26 cellular contexts compared by ENCODE assay signal in genomic region chr11:67098799-67099198, GRCh38. TPM values are rescaled to one million over a fixed set of nuclear protein-coding genes. Genes with fewer than 3 reads are reported as not detected.
DNase-seq lines count a peak whose midpoint lies in the region; ATAC-seq and TF ChIP-seq lines count a peak whose summit lies in the region.
"Had no signal": no experiment of that assay in that cellular context is flagged by ENCODE, and none has a peak within 500 bp of the region (broad histone marks: within the 10 kb centered on the region; RNA-seq: fewer than 3 reads in every experiment).

No MANE protein-coding gene starts in this region.

- H3K4me1 ChIP-seq in BLaER1 treated with 17β-estradiol and CSF1 and Interleukin-3, amounts not matched to agents 10 nM and 100 nM: peaks cover 22 to 52% (median 35%) of the 10 kb centered on the region in 10 experiments
- peaks cover 5% of the 10 kb centered on the region for H3K4me1 ChIP-seq in CD8-positive, alpha-beta memory T cell (ENCODE audit: insufficient read depth, low read length)
- peaks cover 3 to 16% of the 10 kb centered on the region in 2 donors for H3K4me1 ChIP-seq in naive thymus-derived CD4-positive, alpha-beta T cell (ENCODE audit: control insufficient read depth in 2 of 2, insufficient read depth in 2 of 2, low read length in 2 of 2)
- H3K4me1 ChIP-seq in testis: no peaks in the 10 kb centered on the region
- H3K4me1 ChIP-seq in esophagus muscularis mucosa: peaks cover 0 to 2% (median 0%) of the 10 kb centered on the region in 4 donors
- H3K4me1 ChIP-seq: BE2C, body of pancreas, foreskin keratinocyte, parathyroid adenoma, SJCRH30, tibial nerve had no signal

- WGBS in testis, 2 donors: 71 to 76% methylated on average over 3 of the region's 3 CpGs
- WGBS in esophagus muscularis mucosa: 78% methylated on average over 3 of the region's 3 CpGs

- POLR2A ChIA-PET in CD8-positive, alpha-beta memory T cell (lab: Charles Lee): no interaction called here
- POLR2A ChIA-PET in activated CD8-positive, alpha-beta T cell treated with anti-CD3 and anti-CD28 coated beads, Interleukin-2, amount 10 ng/mL, durations not matched to agents 7 days and 5 days (lab: Charles Lee): interaction anchor here (1.3 kb wide), 1 partner anchor 19 kb away, joined by 3 read pairs; no protein-coding TSS in a partner anchor
- POLR2A ChIA-PET in naive thymus-derived CD4-positive, alpha-beta T cell (lab: Charles Lee): no interaction called here

- TF ChIP-seq CTCF in testis (IDR thresholded peaks at IDR 0.05) (no peak), esophagus muscularis mucosa (IDR thresholded peaks at IDR 0.05) (no peak)

- H3K27me3 Mint-ChIP-seq in CD8-positive, alpha-beta memory T cell: no peaks in the 10 kb centered on the region
- no peaks in the 10 kb centered on the region for H3K27me3 Mint-ChIP-seq in activated CD8-positive, alpha-beta T cell treated with anti-CD3 and anti-CD28 coated beads, Interleukin-2, amount 10 ng/mL, durations not matched to agents 7 days and 5 days (ENCODE audit: low read depth)
- no peaks in the 10 kb centered on the region for H3K27me3 Mint-ChIP-seq in naive thymus-derived CD4-positive, alpha-beta T cell
- H3K27me3 Mint-ChIP-seq: activated B cell treated with CpG ODN at 0.5 μM for 24 hours had no signal

- no peak overlapping the region; a peak in 1 of 22 replicates for H3K9ac ChIP-seq in BLaER1 treated with 17β-estradiol and CSF1 and Interleukin-3, amounts not matched to agents 10 nM and 100 nM
- H3K9ac ChIP-seq: parathyroid adenoma had no signal

- peak overlapping the region; percentile 47 to 81 (median 69) for H3K4me2 ChIP-seq in BLaER1 treated with 17β-estradiol and CSF1 and Interleukin-3, amounts not matched to agents 10 nM and 100 nM

- peak overlapping the region in 5 of 8 donors; percentile 18 to 91 (median 61) for H3K27ac Mint-ChIP-seq in CD8-positive, alpha-beta memory T cell
- peak overlapping the region; percentile 43 for H3K27ac Mint-ChIP-seq in activated CD8-positive, alpha-beta T cell treated with anti-CD3 and anti-CD28 coated beads, Interleukin-2, amount 10 ng/mL, durations not matched to agents 7 days and 5 days
- peak overlapping the region in 5 of 9 donors; percentile 63 to 90 (median 86) for H3K27ac Mint-ChIP-seq in naive thymus-derived CD4-positive, alpha-beta T cell
- H3K27ac Mint-ChIP-seq: activated B cell treated with CpG ODN at 0.5 μM for 24 hours had no signal

- no peaks in the 10 kb centered on the region for H3K27me3 ChIP-seq in BLaER1 treated with 17β-estradiol and CSF1 and Interleukin-3, amounts not matched to agents 10 nM and 100 nM
- H3K27me3 ChIP-seq in CD8-positive, alpha-beta memory T cell (ENCODE audit: insufficient read depth, low read length, poor library complexity, severe bottlenecking): no peaks in the 10 kb centered on the region
- no peaks in the 10 kb centered on the region for H3K27me3 ChIP-seq in naive thymus-derived CD4-positive, alpha-beta T cell (ENCODE audit: control insufficient read depth in 2 of 2, insufficient read depth in 2 of 2, low read length in 2 of 2)
- H3K27me3 ChIP-seq in testis: no peaks in the 10 kb centered on the region
- H3K27me3 ChIP-seq in esophagus muscularis mucosa: no peaks in the 10 kb centered on the region
- H3K27me3 ChIP-seq: BE2C, body of pancreas, foreskin keratinocyte, right lobe of liver, SJCRH30, tibial nerve had no signal

- H3K9me3 ChIP-seq in BLaER1 treated with 17β-estradiol and CSF1 and Interleukin-3, amounts not matched to agents 10 nM and 100 nM (replicated peaks in 1 of 11): no peaks in the 10 kb centered on the region
- no peaks in the 10 kb centered on the region for H3K9me3 ChIP-seq in CD8-positive, alpha-beta memory T cell (ENCODE audit: low read length)
- no peaks in the 10 kb centered on the region for H3K9me3 ChIP-seq in naive thymus-derived CD4-positive, alpha-beta T cell (ENCODE audit: control insufficient read depth in 2 of 3, low read length in 3 of 3)
- H3K9me3 ChIP-seq in testis (no peaks in the 10 kb centered on the region), esophagus muscularis mucosa (no peaks in the 10 kb centered on the region)
- H3K9me3 ChIP-seq: BE2C, body of pancreas, esophagus squamous epithelium, right lobe of liver, SJCRH30, tibial nerve had no signal

- no peak for TF ChIP-seq EP300 in esophagus muscularis mucosa (IDR thresholded peaks at IDR 0.05)

- H3K4me3 ChIP-seq in BLaER1 treated with 17β-estradiol and CSF1 and Interleukin-3, amounts not matched to agents 10 nM and 100 nM: no peak overlapping the region
- H3K4me3 ChIP-seq in CD8-positive, alpha-beta memory T cell (ENCODE audit: low read length): no peak overlapping the region
- H3K4me3 ChIP-seq in naive thymus-derived CD4-positive, alpha-beta T cell (ENCODE audit: low read length): no peak overlapping the region
- H3K4me3 ChIP-seq in testis: no peak overlapping the region
- no peak overlapping the region for H3K4me3 ChIP-seq in esophagus muscularis mucosa
- H3K4me3 ChIP-seq: body of pancreas, esophagus squamous epithelium, lung, right lobe of liver, SJCRH30, tibial nerve had no signal

- peaks cover 9 to 12% (median 12%) of the 10 kb centered on the region in 3 donors for H3K4me1 Mint-ChIP-seq in CD8-positive, alpha-beta memory T cell
- peaks cover 24% of the 10 kb centered on the region for H3K4me1 Mint-ChIP-seq in activated CD8-positive, alpha-beta T cell treated with anti-CD3 and anti-CD28 coated beads, Interleukin-2, amount 10 ng/mL, durations not matched to agents 7 days and 5 days (ENCODE audit: low read depth)
- peaks cover 21 to 41% (median 30%) of the 10 kb centered on the region in 7 donors for H3K4me1 Mint-ChIP-seq in naive thymus-derived CD4-positive, alpha-beta T cell
- H3K4me1 Mint-ChIP-seq: neural crest cell had no signal

- no peak for TF ChIP-seq POLR2A in testis (IDR thresholded peaks at IDR 0.05)
- no peak for TF ChIP-seq POLR2A in esophagus muscularis mucosa (IDR thresholded peaks at IDR 0.05; ENCODE audit: low read depth)

- no peak for ATAC-seq in activated CD8-positive, alpha-beta T cell treated with anti-CD3 and anti-CD28 coated beads, Interleukin-2, amount 10 ng/mL, durations not matched to agents 7 days and 5 days
- ATAC-seq in naive thymus-derived CD4-positive, alpha-beta T cell: no peak
- ATAC-seq: body of pancreas, foreskin keratinocyte, right lobe of liver had no signal

- H3K4me3 Mint-ChIP-seq in CD8-positive, alpha-beta memory T cell: no peak overlapping the region
- H3K4me3 Mint-ChIP-seq in activated CD8-positive, alpha-beta T cell treated with anti-CD3 and anti-CD28 coated beads, Interleukin-2, amount 10 ng/mL, durations not matched to agents 7 days and 5 days: no peak overlapping the region
- H3K4me3 Mint-ChIP-seq in naive thymus-derived CD4-positive, alpha-beta T cell: no peak overlapping the region
- H3K4me3 Mint-ChIP-seq: activated B cell treated with CpG ODN at 0.5 μM for 24 hours, neural crest cell had no signal

- intact Hi-C loops in naive thymus-derived CD4-positive, alpha-beta T cell (cut with micrococcal nuclease): no loop called here
- intact Hi-C loops in testis (cut with DNase I; ENCODE audit: low total_unique reads) (no loop called here), esophagus muscularis mucosa (cut with DNase I) (no loop called here)

- no peaks in the 10 kb centered on the region for H3K36me3 ChIP-seq in BLaER1 treated with 17β-estradiol and CSF1 and Interleukin-3, amounts not matched to agents 10 nM and 100 nM
- no peaks in the 10 kb centered on the region for H3K36me3 ChIP-seq in CD8-positive, alpha-beta memory T cell (ENCODE audit: insufficient read depth, low read length)
- H3K36me3 ChIP-seq in naive thymus-derived CD4-positive, alpha-beta T cell (ENCODE audit: control insufficient read depth in 2 of 3, insufficient read depth in 3 of 3, low read length in 3 of 3): no peaks in the 10 kb centered on the region
- no peaks in the 10 kb centered on the region for H3K36me3 ChIP-seq in testis (ENCODE audit: low read depth, missing control alignments)
- H3K36me3 ChIP-seq in esophagus muscularis mucosa: no peaks in the 10 kb centered on the region
- H3K36me3 ChIP-seq: BE2C, esophagus squamous epithelium, right lobe of liver, SJCRH30, tibial nerve had no signal

- no peak for DNase-seq in CD8-positive, alpha-beta memory T cell
- DNase-seq in activated CD8-positive, alpha-beta T cell treated with anti-CD3 and anti-CD28 coated beads, Interleukin-2, amount 10 ng/mL, durations not matched to agents 7 days and 5 days: no peak
- DNase-seq in naive thymus-derived CD4-positive, alpha-beta T cell: no peak
- DNase-seq in testis (no peak), kidney tubule cell (ENCODE audit: low spot score) (no peak), esophagus muscularis mucosa (ENCODE audit: extremely low spot score) (no peak)
- DNase-seq: activated B cell treated with CpG ODN at 0.5 μM for 24 hours; activated CD4-positive, alpha-beta T cell treated with anti-CD3 and anti-CD28 coated beads, Interleukin-2, amount 50 U/mL, for 4 hours; activated naive CD4-positive, alpha-beta T cell; BE2C; body of pancreas; DND-41; esophagus squamous epithelium; foreskin keratinocyte; NCI-H1694 treated with DMSO at 0.1 percent for 48 hours; NCI-H446 treated with DMSO at 0.1 percent for 48 hours; NCI-H82; right lobe of liver; SJCRH30; stimulated activated CD4-positive, alpha-beta T cell treated with anti-CD3 and anti-CD28 coated beads, Interleukin-2, amount 100 ng/mL, for 48 hours had no signal

- no peaks in the 10 kb centered on the region for H3K9me3 Mint-ChIP-seq in CD8-positive, alpha-beta memory T cell
- H3K9me3 Mint-ChIP-seq in activated CD8-positive, alpha-beta T cell treated with anti-CD3 and anti-CD28 coated beads, Interleukin-2, amount 10 ng/mL, durations not matched to agents 7 days and 5 days (ENCODE audit: insufficient read depth): no peaks in the 10 kb centered on the region
- H3K9me3 Mint-ChIP-seq in naive thymus-derived CD4-positive, alpha-beta T cell: peaks cover 0 to 3% (median 0%) of the 10 kb centered on the region in 11 donors
- H3K9me3 Mint-ChIP-seq: activated B cell treated with CpG ODN at 0.5 μM for 24 hours, neural crest cell had no signal

- no peaks in the 10 kb centered on the region for H3K36me3 Mint-ChIP-seq in CD8-positive, alpha-beta memory T cell
- no peaks in the 10 kb centered on the region for H3K36me3 Mint-ChIP-seq in activated CD8-positive, alpha-beta T cell treated with anti-CD3 and anti-CD28 coated beads, Interleukin-2, amount 10 ng/mL, durations not matched to agents 7 days and 5 days (ENCODE audit: low read depth)
- H3K36me3 Mint-ChIP-seq in naive thymus-derived CD4-positive, alpha-beta T cell: peaks cover 0 to 3% (median 0%) of the 10 kb centered on the region in 5 donors

- CTCF ChIA-PET in CD8-positive, alpha-beta memory T cell (lab: Charles Lee): interaction anchor here (1.0 kb wide), 1 partner anchor 69 kb away, joined by 3 read pairs; no protein-coding TSS in a partner anchor
- CTCF ChIA-PET in activated CD8-positive, alpha-beta T cell treated with anti-CD3 and anti-CD28 coated beads, Interleukin-2, amount 10 ng/mL, durations not matched to agents 7 days and 5 days (lab: Charles Lee): interaction anchor here (0.7 kb wide), 1 partner anchor 16 kb away, joined by 3 read pairs; no protein-coding TSS in a partner anchor
- CTCF ChIA-PET in naive thymus-derived CD4-positive, alpha-beta T cell (lab: Charles Lee): no interaction called here

- H3K27ac ChIP-seq in BLaER1 treated with 17β-estradiol and CSF1 and Interleukin-3, amounts not matched to agents 10 nM and 100 nM: no peak overlapping the region
- no peak overlapping the region for H3K27ac ChIP-seq in CD8-positive, alpha-beta memory T cell (ENCODE audit: low read depth, low read length)
- no peak overlapping the region for H3K27ac ChIP-seq in naive thymus-derived CD4-positive, alpha-beta T cell (ENCODE audit: low read depth, low read length)
- H3K27ac ChIP-seq in testis (no peak overlapping the region), esophagus muscularis mucosa (replicated peaks in 1 of 4) (no peak overlapping the region)
- H3K27ac ChIP-seq: body of pancreas, esophagus squamous epithelium, foreskin keratinocyte, parathyroid adenoma, right lobe of liver, SJCRH30, tibial nerve had no signal

- no peaks in the 10 kb centered on the region; a peak in 1 of 22 replicates for H4K20me1 ChIP-seq in BLaER1 treated with 17β-estradiol and CSF1 and Interleukin-3, amounts not matched to agents 10 nM and 100 nM

RNA-seq across cellular contexts. Expression of gene KDM2A, which starts 20.3 kb away (rescaled TPM):
- total RNA-seq in CD8-positive, alpha-beta memory T cell: 100 to 1,000 TPM; 101 to 107 TPM
- polyA plus RNA-seq in CD8-positive, alpha-beta memory T cell: 20.4 TPM
- total RNA-seq in activated CD8-positive, alpha-beta T cell treated with anti-CD3 and anti-CD28 coated beads, Interleukin-2, amount 10 ng/mL, durations not matched to agents 7 days and 5 days: 10 to 100 TPM; 90.3 to 93.1 TPM
- 100 to 1,000 TPM; 146 to 298 (median 233) TPM for total RNA-seq in naive thymus-derived CD4-positive, alpha-beta T cell
- polyA plus RNA-seq in naive thymus-derived CD4-positive, alpha-beta T cell: 10 to 100 TPM in 1 of 2 donors, 1 to 10 TPM in 1; 8.7 to 18.6 TPM
- total RNA-seq in testis (100 to 1,000 TPM; 142 to 169 TPM), esophagus muscularis mucosa (10 to 100 TPM; 44.9 to 69.5 (median 51.4) TPM)
- 106 TPM for polyA plus RNA-seq in testis (ENCODE audit: insufficient read depth, low read depth, low replicate concordance)

RNA-seq across cellular contexts. Expression of gene RHOD, which starts 42.2 kb away (rescaled TPM):
- total RNA-seq in CD8-positive, alpha-beta memory T cell: 1 to 10 TPM; 1.7 to 1.9 TPM
- 1.1 TPM for polyA plus RNA-seq in CD8-positive, alpha-beta memory T cell
- total RNA-seq in activated CD8-positive, alpha-beta T cell treated with anti-CD3 and anti-CD28 coated beads, Interleukin-2, amount 10 ng/mL, durations not matched to agents 7 days and 5 days: not detected
- total RNA-seq in naive thymus-derived CD4-positive, alpha-beta T cell: under 1 TPM in 2 of 5 experiments, not detected in 3; 0.34 to 0.62 TPM
- 1 to 10 TPM in 1 of 2 donors, not detected in 1; 1.3 TPM for polyA plus RNA-seq in naive thymus-derived CD4-positive, alpha-beta T cell
- total RNA-seq in testis (10 to 100 TPM; 11.1 to 13.9 TPM), esophagus muscularis mucosa (10 to 100 TPM; 14.4 to 34.7 (median 20.4) TPM)
- 10.6 TPM for polyA plus RNA-seq in testis (ENCODE audit: insufficient read depth, low read depth, low replicate concordance)
- total RNA-seq: activated B cell treated with CpG ODN at 0.5 μM for 24 hours, HT1080, SJCRH30 had no signal

Comparison
In these comparisons a context has a peak if more than half of its experiments do, and no peak if none do; other contexts are left out.
1. RNA of gene RHOD, which starts 42.2 kb away (total RNA-seq): 14.4 to 34.7 TPM in esophagus muscularis mucosa and 11.1 to 13.9 TPM in testis; 1.7 to 1.9 TPM in CD8-positive, alpha-beta memory T cell, not detected in activated CD8-positive, alpha-beta T cell treated with anti-CD3 and anti-CD28 coated beads, Interleukin-2, amount 10 ng/mL, durations not matched to agents 7 days and 5 days and 0.34 to 0.62 TPM in naive thymus-derived CD4-positive, alpha-beta T cell; every median in the first group is over 4 times any median in the second.
2. Peak in every context shown above with its lines, with median percentiles within 50 percentile points of each other: H3K27ac Mint-ChIP-seq.